Comparison of ENCODE assay signal across 8 cellular contexts in genomic region chr7:79298145-79298760, GRCh38.
DNase-seq lines count a peak whose midpoint lies in the region; ATAC-seq, FAIRE-seq and TF ChIP-seq lines count a peak whose summit lies in the region.

No MANE protein-coding gene starts in this region.

- H3K27ac ChIP-seq in HL-60 (replicated peaks) (no peak overlapping the region), SK-N-MC (no peak overlapping the region), small intestine (ENCODE audit: low read depth in 1 of 2, low read length in 1 of 2) (no peak overlapping the region)

- no peaks in the 10 kb centered on the region for H3K4me1 ChIP-seq in small intestine (ENCODE audit: control insufficient read depth in 2 of 2, insufficient read depth in 1 of 2, low read depth in 1 of 2, low read length in 1 of 2)

- no peak overlapping the region for H3K9ac ChIP-seq in SK-N-MC (ENCODE audit: insufficient read length)

- TF ChIP-seq CTCF in HL-60 (IDR thresholded peaks at IDR 0.05; ENCODE audit: insufficient read depth, low read length) = peak; percentile 57
- TF ChIP-seq CTCF in foreskin fibroblast (IDR thresholded peaks at IDR 0.05; ENCODE audit: low read depth, low read length) = peak; percentile 73

- H3K9me3 ChIP-seq in SK-N-MC (ENCODE audit: low read depth, low read length) = no peaks in the 10 kb centered on the region
- H3K9me3 ChIP-seq in small intestine (ENCODE audit: control insufficient read depth, low read depth) = no peaks in the 10 kb centered on the region

- H3K36me3 ChIP-seq in SK-N-MC (ENCODE audit: insufficient read depth, low read length) (no peaks in the 10 kb centered on the region), small intestine (ENCODE audit: control insufficient read depth in 2 of 2, insufficient read depth in 2 of 2, low read length in 2 of 2) (no peaks in the 10 kb centered on the region)

- 64 to 81% (median 80%) methylated on average over 3 of the region's 3 CpGs for WGBS in small intestine, 3 donors

- no peaks in the 10 kb centered on the region for H3K27me3 ChIP-seq in HL-60 (ENCODE audit: insufficient read depth, poor library complexity, severe bottlenecking)
- no peaks in the 10 kb centered on the region for H3K27me3 ChIP-seq in small intestine (ENCODE audit: control insufficient read depth in 2 of 2, insufficient read depth in 2 of 2, low read length in 2 of 2)

- DNase-seq in SKM-1 treated with dmso at 0.1 percent for 144 hours (lab: John Stamatoyannopoulos, UW; ENCODE audit: unreplicated experiment) (peak; percentile 38), SKM-1 (lab: John Stamatoyannopoulos, UW; ENCODE audit: unreplicated experiment) (no peak), HL-60 (ENCODE audit: low read depth in 1 of 2, low spot score in 1 of 2) (peak; percentile 5 to 7), SK-N-MC (ENCODE audit: low read depth, low spot score) (peak; percentile 39), foreskin fibroblast (peak; percentile 45 to 78), small intestine (peak; percentile 33), ureter (ENCODE audit: low spot score) (no peak)

- FAIRE-seq in small intestine (lab: Jason Lieb, UNC) = peak; percentile 59

- H3K4me3 ChIP-seq in HL-60 (replicated peaks; ENCODE audit: insufficient read depth, low read length) = no peak overlapping the region
- H3K4me3 ChIP-seq in SK-N-MC = no peak overlapping the region
- H3K4me3 ChIP-seq in foreskin fibroblast (ENCODE audit: low read depth in 1 of 2, low read length in 2 of 2) = no peak overlapping the region
- H3K4me3 ChIP-seq in small intestine (ENCODE audit: low read depth in 1 of 2, low read length in 2 of 2) = no peak overlapping the region

- no peak for ATAC-seq in HG03108 (IDR thresholded peaks at IDR 0.05; ENCODE audit: unreplicated experiment)

Comparison
In these comparisons a context has a peak if more than half of its experiments do, and no peak if none do; other contexts are left out.
1. DNase-seq: peak in SKM-1 treated with dmso at 0.1 percent for 144 hours (single experiment), HL-60 (2 of 2), SK-N-MC (single experiment), foreskin fibroblast (2 of 2) and small intestine (single experiment); none in SKM-1 (single experiment) and ureter (single experiment).